In the genomic region with DNA sequence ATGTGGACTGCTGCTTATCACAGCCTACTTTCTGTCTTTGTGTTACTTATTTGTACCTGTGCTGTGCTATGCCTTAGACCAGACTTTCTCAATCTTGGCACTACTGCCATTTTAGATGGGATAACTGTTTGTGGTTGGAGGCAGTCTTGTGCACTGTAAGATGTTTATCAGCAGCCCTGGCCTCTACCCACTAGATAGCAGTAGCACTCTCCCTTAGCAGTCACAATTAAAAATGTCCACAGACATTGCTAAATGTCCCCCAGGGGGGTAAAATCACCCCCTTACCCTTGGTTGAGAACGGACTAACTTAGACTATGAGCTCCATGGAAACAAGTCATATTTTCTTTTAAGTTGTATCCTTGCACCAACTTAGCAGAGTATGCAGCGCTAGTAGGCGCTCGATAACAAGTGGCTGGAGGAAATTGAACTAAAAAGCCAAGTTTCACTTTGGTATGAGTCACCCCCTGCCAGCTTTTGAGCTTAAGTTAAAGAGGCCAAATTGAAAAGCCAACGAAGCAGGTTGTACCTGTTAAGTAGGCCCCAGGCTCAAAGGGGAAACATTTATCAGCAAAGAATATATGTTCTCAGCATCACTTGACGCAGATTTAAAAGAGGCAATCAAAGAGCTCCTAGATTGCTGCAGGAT, we compare ENCODE assay signal across 17 cellular contexts.
DNase-seq lines count a peak whose midpoint lies in the region; ATAC-seq, FAIRE-seq and TF ChIP-seq lines count a peak whose summit lies in the region.
"Had no signal": no experiment of that assay in that cellular context is flagged by ENCODE, and none has a peak within 500 bp of the region (broad histone marks: within the 10 kb centered on the region; RNA-seq: fewer than 3 reads in every experiment).

No MANE protein-coding gene starts in this region.

- no peak overlapping the region for H2BK15ac ChIP-seq in mesendoderm (replicated peaks; ENCODE audit: low read depth)

- no peaks in the 10 kb centered on the region for H3K79me2 ChIP-seq in keratinocyte (ENCODE audit: control insufficient read depth, insufficient read depth, low read length)
- no peaks in the 10 kb centered on the region for H3K79me2 ChIP-seq in mesendoderm (ENCODE audit: control insufficient read depth, insufficient read depth, low read length)

- no peak overlapping the region for H3K56ac ChIP-seq in mesendoderm (ENCODE audit: low read length)

- ATAC-seq in RWPE2 (ENCODE audit: low read depth) (peak; percentile 29; the same call in 1 of the 3 replicates), body of pancreas (no peak), HG02870 (IDR thresholded peaks at IDR 0.05; ENCODE audit: unreplicated experiment) (no peak)

- FAIRE-seq in keratinocyte (lab: Jason Lieb, UNC): no peak

- no peak overlapping the region for H2BK5ac ChIP-seq in mesendoderm (ENCODE audit: low read length)

- H2BK120ac ChIP-seq in mesendoderm (ENCODE audit: low read depth, low read length): no peak overlapping the region

- TF ChIP-seq CTCF in RWPE2 (IDR thresholded peaks at IDR 0.05; ENCODE audit: poor library complexity, severe bottlenecking) (peak; percentile 41), keratinocyte (optimal IDR thresholded peaks at IDR 0.05 in 1 of 3, IDR thresholded peaks at IDR 0.05 in 1 of 3, conservative IDR thresholded peaks at IDR 0.05 in 1 of 3; ENCODE audit: extremely low read depth in 1 of 3, insufficient read depth in 2 of 3, low read length in 3 of 3) (peak in 2 of 3 experiments; percentile 7 to 37), body of pancreas (IDR thresholded peaks at IDR 0.05) (no peak)

- no peak overlapping the region for H2AK5ac ChIP-seq in mesendoderm (ENCODE audit: low read length)

- no peak overlapping the region for H4K8ac ChIP-seq in mesendoderm (ENCODE audit: low read depth, low read length)

- no peak for TF ChIP-seq POLR2A in body of pancreas (IDR thresholded peaks at IDR 0.05)

- H3K27ac ChIP-seq in RWPE2 (ENCODE audit: poor library complexity, severe bottlenecking) (no peak overlapping the region), keratinocyte (ENCODE audit: control insufficient read depth, insufficient read depth, low read length) (no peak overlapping the region), body of pancreas (no peak overlapping the region), mesendoderm (ENCODE audit: low read depth, low read length) (no peak overlapping the region)
- H3K27ac ChIP-seq: right atrium auricular region, VCaP had no signal

- H4K5ac ChIP-seq in mesendoderm (ENCODE audit: low read length): no peak overlapping the region

- H3K9ac ChIP-seq in keratinocyte (ENCODE audit: control insufficient read depth, extremely low read depth, insufficient read depth, low read length) (no peak overlapping the region), mesendoderm (ENCODE audit: low read length) (no peak overlapping the region)

- dilution Hi-C loops in keratinocyte (cut with MboI; ENCODE audit: extremely low pct_ligation_motif_present, low sequenced_read_pairs): no loop called here

- no peak overlapping the region for H3K4me3 ChIP-seq in RWPE2 (ENCODE audit: severe bottlenecking)
- H3K4me3 ChIP-seq in keratinocyte (ENCODE audit: control insufficient read depth in 2 of 3, extremely low read depth in 1 of 3, insufficient read depth in 2 of 3, low read depth in 1 of 3, low read length in 3 of 3): no peak overlapping the region
- H3K4me3 ChIP-seq in body of pancreas: no peak overlapping the region
- no peak overlapping the region for H3K4me3 ChIP-seq in mesendoderm (ENCODE audit: low read length)
- H3K4me3 ChIP-seq: HAP-1, lung, right atrium auricular region had no signal

- WGBS in body of pancreas, 2 donors: 63% methylated on average over 6 of the region's 6 CpGs
- no CpG with 5 or more reads among the region's 6 CpGs for WGBS in mesendoderm (ENCODE audit: extremely low coverage, insufficient coverage, low lambda C conversion rate)

- no peak overlapping the region for H3K18ac ChIP-seq in mesendoderm (ENCODE audit: low read length)

- no peak overlapping the region for H2AFZ ChIP-seq in keratinocyte (ENCODE audit: control insufficient read depth, low read length)

- H3K23ac ChIP-seq in mesendoderm (ENCODE audit: low read length): no peak overlapping the region

- no peak overlapping the region for H3K4ac ChIP-seq in mesendoderm (ENCODE audit: low read depth, low read length)

- no peaks in the 10 kb centered on the region for H3K36me3 ChIP-seq in RWPE2 (ENCODE audit: low read depth)
- no peaks in the 10 kb centered on the region for H3K36me3 ChIP-seq in keratinocyte (ENCODE audit: control insufficient read depth in 2 of 2, extremely low read depth in 1 of 2, insufficient read depth in 2 of 2, low read length in 2 of 2)
- no peaks in the 10 kb centered on the region for H3K36me3 ChIP-seq in body of pancreas (replicated peaks in 1 of 2; ENCODE audit: insufficient read depth in 1 of 2, low read depth in 2 of 2)
- no peaks in the 10 kb centered on the region for H3K36me3 ChIP-seq in mesendoderm (ENCODE audit: control insufficient read depth, insufficient read depth, low read length)
- H3K36me3 ChIP-seq: HAP-1, right atrium auricular region had no signal

- H3K79me1 ChIP-seq in mesendoderm (ENCODE audit: low read length): no peaks in the 10 kb centered on the region

- H3K4me2 ChIP-seq in keratinocyte (ENCODE audit: control insufficient read depth, extremely low read depth, insufficient read depth, low read depth, low read length) (no peak overlapping the region), mesendoderm (ENCODE audit: low read length) (no peak overlapping the region)

- no peaks in the 10 kb centered on the region for H3K9me1 ChIP-seq in keratinocyte (ENCODE audit: control insufficient read depth, extremely low read depth, insufficient read depth, low read length)

- H3K4me1 ChIP-seq in RWPE2 (ENCODE audit: insufficient read depth, poor library complexity, severe bottlenecking) (peaks cover 1% of the 10 kb centered on the region), keratinocyte (ENCODE audit: control insufficient read depth, extremely low read depth, insufficient read depth, low read length) (peaks cover under 1% of the 10 kb centered on the region), body of pancreas (peaks cover 6% of the 10 kb centered on the region), mesendoderm (ENCODE audit: control insufficient read depth, low read depth, low read length) (peaks cover 1% of the 10 kb centered on the region)

- H3K27me3 ChIP-seq in RWPE2 (ENCODE audit: insufficient read depth, poor library complexity, severe bottlenecking) (no peaks in the 10 kb centered on the region), keratinocyte (ENCODE audit: control insufficient read depth, extremely low read depth, insufficient read depth, low read length) (peaks cover 3% of the 10 kb centered on the region), body of pancreas (no peaks in the 10 kb centered on the region), mesendoderm (ENCODE audit: insufficient read depth, low read length, poor library complexity) (no peaks in the 10 kb centered on the region)
- H3K27me3 ChIP-seq: right atrium auricular region had no signal

- intact Hi-C loops in body of pancreas (cut with DNase I): no loop called here

- H4K20me1 ChIP-seq in keratinocyte (ENCODE audit: control insufficient read depth, extremely low read depth, insufficient read depth, low read length): no peaks in the 10 kb centered on the region

- H3K9me3 ChIP-seq in RWPE2 (ENCODE audit: severe bottlenecking) (no peaks in the 10 kb centered on the region), keratinocyte (ENCODE audit: control insufficient read depth, low read depth, low read length) (no peaks in the 10 kb centered on the region), body of pancreas (no peaks in the 10 kb centered on the region)
- H3K9me3 ChIP-seq: HAP-1, right atrium auricular region had no signal

- DNase-seq in Daoy (ENCODE audit: low read depth) (peak; percentile 59), HPDE6-E6E7 (ENCODE audit: extremely low spot score) (peak; percentile 13), RWPE2 (ENCODE audit: low spot score) (no peak), keratinocyte (ENCODE audit: low read depth, low spot score) (no peak), body of pancreas (no peak), NCI-H1417 treated with DMSO at 0.1 percent for 48 hours (lab: John Stamatoyannopoulos, UW) (no peak), mesendoderm (no peak)
- DNase-seq: ACHN; activated gamma-delta T cell treated with Interleukin-2 at 50 U/mL for 16 hours; NCI-H2227 treated with DMSO at 0.1 percent for 48 hours; nephron progenitor cell; stimulated activated CD4-positive, alpha-beta T cell treated with anti-CD3 and anti-CD28 coated beads, Interleukin-4, amount 100 ng/mL, for 24 hours had no signal

Comparison
In these comparisons a context has a peak if more than half of its experiments do, and no peak if none do; other contexts are left out.
1. DNase-seq: peak in Daoy (single experiment) and HPDE6-E6E7 (single experiment); none in RWPE2 (single experiment), keratinocyte (single experiment), body of pancreas (0 of 4), NCI-H1417 treated with DMSO at 0.1 percent for 48 hours (single experiment) and mesendoderm (single experiment).
2. CTCF ChIP-seq: peak in RWPE2 (single experiment) and keratinocyte (2 of 3); none in body of pancreas (0 of 7).